ENCODE assay signal across 8 cellular contexts in the genomic region with DNA sequence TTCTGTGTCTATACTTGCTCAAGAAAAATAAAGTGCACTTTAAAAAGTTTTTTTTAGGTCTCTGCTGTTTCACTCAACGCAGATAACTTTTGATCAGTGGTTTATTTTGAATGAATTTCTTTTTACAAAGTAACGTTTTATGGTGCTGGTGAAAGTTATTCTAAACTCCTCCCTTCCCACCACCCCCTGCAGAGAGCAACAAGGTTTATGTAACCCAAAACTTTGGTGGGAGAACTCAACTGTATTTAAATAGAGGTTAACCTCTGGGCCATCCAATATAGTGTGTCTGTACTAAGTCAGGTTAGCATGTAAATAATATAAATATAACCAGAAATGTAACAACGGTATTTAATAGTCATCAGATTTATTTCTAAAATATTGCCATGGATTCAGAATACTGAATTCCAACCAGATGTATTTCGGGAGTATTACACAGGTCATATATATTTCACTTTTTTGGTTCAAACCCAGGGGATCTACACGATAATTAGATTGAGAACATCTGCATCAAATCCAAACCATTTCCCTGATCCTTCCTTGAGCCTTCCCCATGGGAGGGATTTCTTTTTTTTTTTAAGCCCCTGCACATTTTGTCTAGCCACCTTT. TPM values are rescaled to one million over a fixed set of nuclear protein-coding genes. Genes with fewer than 3 reads are reported as not detected.
A peak's percentile ranks its signal among the peaks of the same experiment; 100 is the strongest.
DNase-seq lines count a peak whose midpoint lies in the region; ATAC-seq and TF ChIP-seq lines count a peak whose summit lies in the region.

No MANE protein-coding gene starts in this region.

- H3K27ac ChIP-seq in coronary artery (peak overlapping the region; percentile 68 to 92), parathyroid adenoma (no peak overlapping the region)

- TF ChIP-seq CTCF in Caco-2 (IDR thresholded peaks at IDR 0.05; ENCODE audit: insufficient read depth in 1 of 2, low read depth in 1 of 2, low read length in 1 of 2, severe bottlenecking in 1 of 2, unreplicated experiment in 1 of 2) (no peak), coronary artery (IDR thresholded peaks at IDR 0.05) (no peak), parathyroid adenoma (IDR thresholded peaks at IDR 0.05) (no peak)

- peak overlapping the region; percentile 99 for H3K4me3 ChIP-seq in Caco-2 (ENCODE audit: low read depth, low read length)
- peak overlapping the region; percentile 94 for H3K4me3 ChIP-seq in coronary artery
- H3K4me3 ChIP-seq in parathyroid adenoma (ENCODE audit: low read depth, low read length): peak overlapping the region; percentile 5

- H3K36me3 Mint-ChIP-seq in Caco-2 (ENCODE audit: insufficient read depth, unreplicated experiment): peaks cover 21% of the 10 kb centered on the region

- no peaks in the 10 kb centered on the region for H3K9me3 ChIP-seq in Caco-2
- H3K9me3 ChIP-seq in parathyroid adenoma (ENCODE audit: control insufficient read depth, low read length): no peaks in the 10 kb centered on the region

- peaks cover 4% of the 10 kb centered on the region for H3K79me2 ChIP-seq in parathyroid adenoma

- peak overlapping the region; percentile 85 for H3K27ac Mint-ChIP-seq in Caco-2 (ENCODE audit: unreplicated experiment)

- CTCF ChIA-PET in Caco-2 (lab: Charles Lee): interaction anchor here (1.1 to 1.3 kb wide), 4 partner anchors 70 to 270 kb away, joined by 3 to 13 read pairs (median 4); no protein-coding TSS in a partner anchor

- H3K4me2 ChIP-seq in parathyroid adenoma (ENCODE audit: low read length): peak overlapping the region; percentile 90

- intact Hi-C loops in Caco-2 (cut with micrococcal nuclease; ENCODE audit: unreplicated experiment): loop anchor here (1.0 to 2.0 kb wide), 4 partner anchors 71 to 270 kb away; no protein-coding TSS in a partner anchor

- DNase-seq in Caco-2 (no peak), NCI-H82 (lab: John Stamatoyannopoulos, UW) (peak; percentile 73), coronary artery (ENCODE audit: low spot score) (no peak), NK-92 (lab: John Stamatoyannopoulos, UW; ENCODE audit: unreplicated experiment) (no peak), DMS 273 (lab: John Stamatoyannopoulos, UW; ENCODE audit: unreplicated experiment) (no peak), amygdala (lab: John Stamatoyannopoulos, UW) (no peak)

- H3K4me3 Mint-ChIP-seq in Caco-2 (ENCODE audit: unreplicated experiment): peak overlapping the region; percentile 96

- H3K4me1 Mint-ChIP-seq in Caco-2 (ENCODE audit: low read depth, unreplicated experiment): peaks cover 4% of the 10 kb centered on the region

- no peaks in the 10 kb centered on the region for H3K9me3 Mint-ChIP-seq in Caco-2 (ENCODE audit: unreplicated experiment)

- H3K27me3 ChIP-seq in Caco-2 (replicated peaks; ENCODE audit: control insufficient read depth, insufficient read depth, low read length) (no peaks in the 10 kb centered on the region), parathyroid adenoma (ENCODE audit: control insufficient read depth, insufficient read depth, low read length) (no peaks in the 10 kb centered on the region)

- H3K9ac ChIP-seq in parathyroid adenoma: no peak overlapping the region

- no peaks in the 10 kb centered on the region for H3K27me3 Mint-ChIP-seq in Caco-2 (ENCODE audit: insufficient read depth, unreplicated experiment)

- ATAC-seq in activated CD4-positive, CD25-positive, alpha-beta regulatory T cell treated with anti-CD3 and anti-CD28 coated beads, Interleukin-2, amount 50 U/mL, for 24 hours: no peak

- BruUV-seq in Caco-2 (replicated peaks; lab: Mats Ljungman, UMichigan): no TSS peak

- peak overlapping the region; percentile 40 for H2AFZ ChIP-seq in parathyroid adenoma

- peaks cover 8% of the 10 kb centered on the region for H3K4me1 ChIP-seq in Caco-2
- no peaks in the 10 kb centered on the region for H3K4me1 ChIP-seq in parathyroid adenoma

- POLR2A ChIA-PET in Caco-2 (lab: Charles Lee): interaction anchor here (0.6 kb wide), 1 partner anchor 122 kb away, joined by 3 read pairs; no protein-coding TSS in a partner anchor

- H3K36me3 ChIP-seq in Caco-2 (ENCODE audit: control insufficient read depth, insufficient read depth, low read length) (no peaks in the 10 kb centered on the region), parathyroid adenoma (ENCODE audit: control insufficient read depth, insufficient read depth, low read length) (no peaks in the 10 kb centered on the region)

RNA-seq across cellular contexts. Expression of a gene that starts 3.9 kb away (rescaled TPM):
- 113 and 116 TPM in 2 replicates for total RNA-seq in Caco-2 (2022)

Comparison
In these comparisons a context has a peak if more than half of its experiments do, and no peak if none do; other contexts are left out.
1. H3K4me3 ChIP-seq: peak in every context shown above with its lines; median percentile 99 in Caco-2; 94 in coronary artery; 5 in parathyroid adenoma.